21 cellular contexts compared by ENCODE assay signal in the genomic region with DNA sequence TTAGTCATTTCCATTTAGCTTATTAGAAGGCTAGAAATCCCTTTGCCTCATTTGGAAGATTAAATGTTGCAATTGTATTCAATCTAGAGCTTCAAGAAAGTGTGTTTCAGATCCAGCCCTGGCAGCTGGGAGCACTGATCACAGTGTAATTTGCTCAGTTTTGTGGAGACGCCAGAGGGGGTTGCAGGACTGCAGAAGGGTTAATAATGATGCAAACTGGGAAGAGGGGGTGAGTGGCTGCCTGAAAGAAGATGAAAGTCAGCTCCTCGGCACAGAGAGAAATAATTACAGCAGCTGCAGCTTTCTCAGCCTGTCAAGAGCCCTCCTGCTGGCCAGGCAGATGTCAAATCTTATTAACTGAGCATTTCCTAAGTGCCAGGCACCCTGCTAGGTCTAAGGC.
DNase-seq lines count a peak whose midpoint lies in the region; ATAC-seq, FAIRE-seq and TF ChIP-seq lines count a peak whose summit lies in the region.
"Had no signal": no experiment of that assay in that cellular context is flagged by ENCODE, and none has a peak within 500 bp of the region (broad histone marks: within the 10 kb centered on the region; RNA-seq: fewer than 3 reads in every experiment).

No MANE protein-coding gene starts in this region.

- no peaks in the 10 kb centered on the region for H3K9me2 ChIP-seq in SK-N-SH

- H2AFZ ChIP-seq in SK-N-SH (ENCODE audit: low read depth) (no peak overlapping the region), astrocyte (ENCODE audit: low read depth, low read length) (peak overlapping the region; percentile 32)
- H2AFZ ChIP-seq: PC-9 had no signal

- H3K9ac ChIP-seq in SK-N-SH, result no peak overlapping the region
- no peak overlapping the region for H3K9ac ChIP-seq in astrocyte (ENCODE audit: low read length)

- DNase-seq in SK-N-SH (peak; percentile 21), astrocyte (ENCODE audit: low read depth) (no peak), iPS-NIHi7 (ENCODE audit: extremely low spot score) (peak; percentile 56), suprapubic skin (ENCODE audit: low spot score in 2 of 2) (no peak), BE2C (no peak), NCI-H2029 (lab: John Stamatoyannopoulos, UW) (no peak), dedifferentiated amniotic fluid mesenchymal stem cell (ENCODE audit: extremely low spot score) (no peak)
- DNase-seq: 8988T; activated CD4-positive, alpha-beta T cell treated with anti-CD3 and anti-CD28 coated beads, Interleukin-2, amount 50 U/mL, for 4 hours; activated naive CD4-positive, alpha-beta T cell treated with anti-CD3 and anti-CD28 coated beads for 36 hours; activated T-cell treated with anti-CD3 and anti-CD28 coated beads for 4 hours; DMS53; NCI-H187; NCI-H510A treated with DMSO at 0.1 percent for 48 hours; nephron progenitor cell; PC-9; stimulated activated naive CD8-positive, alpha-beta T cell treated with anti-CD3 and anti-CD28 coated beads, Interleukin-15, Interleukin-2, amounts not matched to agents 100 U/mL and 50 U/mL, for 24 hours; upper lobe of right lung had no signal

- H3K79me2 ChIP-seq in SK-N-SH (ENCODE audit: insufficient read depth) (no peaks in the 10 kb centered on the region), astrocyte (ENCODE audit: insufficient read depth, low read length) (no peaks in the 10 kb centered on the region)

- peaks cover 3% of the 10 kb centered on the region for H3K9me3 Mint-ChIP-seq in astrocyte (ENCODE audit: unreplicated experiment)
- H3K9me3 Mint-ChIP-seq: activated naive CD4-positive, alpha-beta T cell treated with anti-CD3 and anti-CD28 coated beads for 36 hours; nephron progenitor cell had no signal

- H3K4me3 Mint-ChIP-seq in astrocyte (ENCODE audit: unreplicated experiment), result no peak overlapping the region
- H3K4me3 Mint-ChIP-seq: activated naive CD4-positive, alpha-beta T cell treated with anti-CD3 and anti-CD28 coated beads for 36 hours; nephron progenitor cell had no signal

- TF ChIP-seq CTCF in SK-N-SH (IDR thresholded peaks at IDR 0.05) (no peak), astrocyte (IDR thresholded peaks at IDR 0.05; ENCODE audit: insufficient read depth, low read depth, low read length) (no peak), suprapubic skin (IDR thresholded peaks at IDR 0.05) (no peak), BE2C (IDR thresholded peaks at IDR 0.05; ENCODE audit: low read depth, low read length) (no peak)

- POLR2A ChIA-PET in SK-N-SH (lab: Yijun Ruan, JAX), result no interaction called here

- H4K20me1 ChIP-seq in SK-N-SH (ENCODE audit: insufficient read depth) (no peaks in the 10 kb centered on the region), astrocyte (ENCODE audit: insufficient read depth, low read length) (no peaks in the 10 kb centered on the region)

- no peak overlapping the region for H3K27ac Mint-ChIP-seq in astrocyte (ENCODE audit: unreplicated experiment)
- H3K27ac Mint-ChIP-seq: activated naive CD4-positive, alpha-beta T cell treated with anti-CD3 and anti-CD28 coated beads for 36 hours; nephron progenitor cell had no signal

- H3K27me3 ChIP-seq in SK-N-SH (ENCODE audit: insufficient read depth) (no peaks in the 10 kb centered on the region), astrocyte (ENCODE audit: insufficient read depth, low read length) (no peaks in the 10 kb centered on the region), suprapubic skin (no peaks in the 10 kb centered on the region), BE2C (no peaks in the 10 kb centered on the region)
- H3K27me3 ChIP-seq: upper lobe of right lung had no signal

- H3K4me1 ChIP-seq in SK-N-SH (ENCODE audit: control insufficient read depth in 1 of 2, insufficient read depth in 2 of 2, low read depth in 1 of 2, low read length in 1 of 2) (no peaks in the 10 kb centered on the region), astrocyte (ENCODE audit: insufficient read depth, low read length) (peaks cover 4% of the 10 kb centered on the region), suprapubic skin (peaks cover 2% of the 10 kb centered on the region), BE2C (no peaks in the 10 kb centered on the region)
- H3K4me1 ChIP-seq: upper lobe of right lung had no signal

- H3K27me3 Mint-ChIP-seq in astrocyte (ENCODE audit: low read depth, unreplicated experiment), result no peaks in the 10 kb centered on the region

- no peak for ATAC-seq in SK-N-SH treated with all-trans-retinoic acid at 6 μM for 48 hours
- ATAC-seq: stimulated activated naive CD8-positive, alpha-beta T cell treated with anti-CD3 and anti-CD28 coated beads, Interleukin-15, Interleukin-2, amounts not matched to agents 100 U/mL and 50 U/mL, for 24 hours had no signal

- TF ChIP-seq POLR2A in suprapubic skin (IDR thresholded peaks at IDR 0.05), result no peak

- TF ChIP-seq EP300 in SK-N-SH (IDR thresholded peaks at IDR 0.05; ENCODE audit: borderline replicate concordance in 1 of 2, low read depth in 1 of 2, low read length in 1 of 2) (no peak), suprapubic skin (IDR thresholded peaks at IDR 0.05) (no peak)

- H3F3A ChIP-seq in SK-N-SH (replicated peaks; ENCODE audit: insufficient read depth), result no peaks in the 10 kb centered on the region

- CTCF ChIA-PET in SK-N-SH (lab: Yijun Ruan, JAX), result interaction anchor here (0.9 kb wide), 1 partner anchor 15 kb away, joined by 3 read pairs; no protein-coding TSS in a partner anchor

- no peaks in the 10 kb centered on the region for H3K9me3 ChIP-seq in SK-N-SH
- no peaks in the 10 kb centered on the region for H3K9me3 ChIP-seq in astrocyte (ENCODE audit: insufficient read depth, low read depth, low read length)
- H3K9me3 ChIP-seq in suprapubic skin, result no peaks in the 10 kb centered on the region
- no peaks in the 10 kb centered on the region for H3K9me3 ChIP-seq in BE2C
- H3K9me3 ChIP-seq: upper lobe of right lung had no signal

- H3K36me3 Mint-ChIP-seq in astrocyte (ENCODE audit: low read depth, unreplicated experiment), result no peaks in the 10 kb centered on the region

- H3K4me3 ChIP-seq in SK-N-SH (ENCODE audit: low read depth in 2 of 2, low read length in 1 of 2), result no peak overlapping the region
- no peak overlapping the region for H3K4me3 ChIP-seq in astrocyte (ENCODE audit: insufficient read depth, low read depth, low read length)
- H3K4me3 ChIP-seq in suprapubic skin, result no peak overlapping the region
- no peak overlapping the region for H3K4me3 ChIP-seq in BE2C (ENCODE audit: low read depth, low read length)
- H3K4me3 ChIP-seq: PC-9, upper lobe of right lung had no signal

- WGBS in SK-N-SH (ENCODE audit: low lambda C conversion rate), result 4% methylated on average over 2 of the region's 2 CpGs
- WGBS in suprapubic skin, result 40% methylated on average over 2 of the region's 2 CpGs

- H3K4me1 Mint-ChIP-seq in astrocyte (ENCODE audit: low read depth, unreplicated experiment), result no peaks in the 10 kb centered on the region

- H3K27ac ChIP-seq in SK-N-SH (ENCODE audit: low read depth in 2 of 2, low read length in 1 of 2), result no peak overlapping the region
- no peak overlapping the region for H3K27ac ChIP-seq in astrocyte (ENCODE audit: low read depth, low read length)
- H3K27ac ChIP-seq in suprapubic skin, result peak overlapping the region; percentile 2
- H3K27ac ChIP-seq: PC-9, upper lobe of right lung had no signal

- TF ChIP-seq RAD21 in SK-N-SH (IDR thresholded peaks at IDR 0.05; ENCODE audit: low read length), result no peak; the same call in 1 of the 2 replicates

- FAIRE-seq in astrocyte (lab: Jason Lieb, UNC), result no peak
- FAIRE-seq: colon, TTC549 had no signal

- H3K4me2 ChIP-seq in SK-N-SH (no peak overlapping the region), astrocyte (ENCODE audit: low read length) (no peak overlapping the region)
- H3K4me2 ChIP-seq: PC-9 had no signal

- H3K36me3 ChIP-seq in SK-N-SH (replicated peaks in 1 of 2; ENCODE audit: control insufficient read depth in 1 of 2, insufficient read depth in 2 of 2, low read length in 1 of 2) (no peaks in the 10 kb centered on the region), astrocyte (ENCODE audit: insufficient read depth, low read length) (no peaks in the 10 kb centered on the region), suprapubic skin (no peaks in the 10 kb centered on the region), BE2C (no peaks in the 10 kb centered on the region)
- H3K36me3 ChIP-seq: upper lobe of right lung had no signal

TF ChIP-seq in SK-N-SH, 30 proteins besides CTCF, POLR2A, EP300 and RAD21:
- TF ChIP-seq NFIC (IDR thresholded peaks at IDR 0.05; ENCODE audit: borderline replicate concordance) (no peak), ELF1 (IDR thresholded peaks at IDR 0.05) (no peak)

TF ChIP-seq in SK-N-SH treated with all-trans-retinoic acid at 6 μM for 48 hours, 23 proteins besides CTCF, POLR2A, EP300 and RAD21 (continues in another document):
- TF ChIP-seq ZNF8 (CRISPR knock-in tag; IDR thresholded peaks at IDR 0.05) (no peak), ZC3H10 (CRISPR knock-in tag; IDR thresholded peaks at IDR 0.05) (no peak), SNAI2 (CRISPR knock-in tag; IDR thresholded peaks at IDR 0.05) (no peak), ISL1 (CRISPR knock-in tag; IDR thresholded peaks at IDR 0.05) (no peak), ARNTL (CRISPR knock-in tag; IDR thresholded peaks at IDR 0.05; ENCODE audit: borderline replicate concordance, low read depth) (no peak), ZFP30 (CRISPR knock-in tag; IDR thresholded peaks at IDR 0.05) (no peak), CSDC2 (CRISPR knock-in tag; IDR thresholded peaks at IDR 0.05) (no peak)
- TF ChIP-seq, protein P1, sequence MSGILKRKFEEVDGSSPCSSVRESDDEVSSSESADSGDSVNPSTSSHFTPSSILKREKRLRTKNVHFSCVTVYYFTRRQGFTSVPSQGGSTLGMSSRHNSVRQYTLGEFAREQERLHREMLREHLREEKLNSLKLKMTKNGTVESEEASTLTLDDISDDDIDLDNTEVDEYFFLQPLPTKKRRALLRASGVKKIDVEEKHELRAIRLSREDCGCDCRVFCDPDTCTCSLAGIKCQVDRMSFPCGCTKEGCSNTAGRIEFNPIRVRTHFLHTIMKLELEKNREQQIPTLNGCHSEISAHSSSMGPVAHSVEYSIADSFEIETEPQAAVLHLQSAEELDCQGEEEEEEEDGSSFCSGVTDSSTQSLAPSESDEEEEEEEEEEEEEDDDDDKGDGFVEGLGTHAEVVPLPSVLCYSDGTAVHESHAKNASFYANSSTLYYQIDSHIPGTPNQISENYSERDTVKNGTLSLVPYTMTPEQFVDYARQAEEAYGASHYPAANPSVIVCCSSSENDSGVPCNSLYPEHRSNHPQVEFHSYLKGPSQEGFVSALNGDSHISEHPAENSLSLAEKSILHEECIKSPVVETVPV (CRISPR knock-in tag; IDR thresholded peaks at IDR 0.05), result no peak
- TF ChIP-seq, protein P2, sequence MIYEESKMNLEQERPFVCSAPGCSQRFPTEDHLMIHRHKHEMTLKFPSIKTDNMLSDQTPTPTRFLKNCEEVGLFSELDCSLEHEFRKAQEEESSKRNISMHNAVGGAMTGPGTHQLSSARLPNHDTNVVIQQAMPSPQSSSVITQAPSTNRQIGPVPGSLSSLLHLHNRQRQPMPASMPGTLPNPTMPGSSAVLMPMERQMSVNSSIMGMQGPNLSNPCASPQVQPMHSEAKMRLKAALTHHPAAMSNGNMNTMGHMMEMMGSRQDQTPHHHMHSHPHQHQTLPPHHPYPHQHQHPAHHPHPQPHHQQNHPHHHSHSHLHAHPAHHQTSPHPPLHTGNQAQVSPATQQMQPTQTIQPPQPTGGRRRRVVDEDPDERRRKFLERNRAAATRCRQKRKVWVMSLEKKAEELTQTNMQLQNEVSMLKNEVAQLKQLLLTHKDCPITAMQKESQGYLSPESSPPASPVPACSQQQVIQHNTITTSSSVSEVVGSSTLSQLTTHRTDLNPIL (CRISPR knock-in tag; IDR thresholded peaks at IDR 0.05; ENCODE audit: low read depth), result no peak

Comparison
In these comparisons a context has a peak if more than half of its experiments do, and no peak if none do; other contexts are left out.
1. DNase-seq: peak in SK-N-SH (single experiment) and iPS-NIHi7 (single experiment); none in astrocyte (single experiment), suprapubic skin (0 of 2), BE2C (single experiment), NCI-H2029 (single experiment) and dedifferentiated amniotic fluid mesenchymal stem cell (single experiment).